ENCODE assay signal across 12 cellular contexts in genomic region chr6:36820700-36821580, GRCh38. TPM values are rescaled to one million over a fixed set of nuclear protein-coding genes. Genes with fewer than 3 reads are reported as not detected.
DNase-seq lines count a peak whose midpoint lies in the region; ATAC-seq, FAIRE-seq and TF ChIP-seq lines count a peak whose summit lies in the region.
"Had no signal": no experiment of that assay in that cellular context is flagged by ENCODE, and none has a peak within 500 bp of the region (broad histone marks: within the 10 kb centered on the region; RNA-seq: fewer than 3 reads in every experiment).

No MANE protein-coding gene starts in this region.

- peak overlapping the region; percentile 5 for H2AK9ac ChIP-seq in IMR-90 (replicated peaks; ENCODE audit: low read depth, low read length, poor library complexity)

- H3K9me3 Mint-ChIP-seq in astrocyte (ENCODE audit: unreplicated experiment): no peaks in the 10 kb centered on the region
- H3K9me3 Mint-ChIP-seq: natural killer cell treated with Interleukin-12 subunit alpha and Interleukin-12 subunit beta and Interleukin-15 and Interleukin-18, amount 100 ng/mL, for 72 hours had no signal

- peak overlapping the region; percentile 73 for H3K27ac Mint-ChIP-seq in astrocyte (ENCODE audit: unreplicated experiment)

- POLR2A ChIA-PET in IMR-90 (lab: Charles Lee; ENCODE audit: unreplicated experiment): no interaction called here

- CTCF ChIA-PET in IMR-90 (lab: Yijun Ruan, JAX): no interaction called here

- dilution Hi-C loops in IMR-90 (cut with HindIII; ENCODE audit: low sequenced_read_pairs, unreplicated experiment): no loop called here

- H2BK15ac ChIP-seq in IMR-90 (ENCODE audit: low read depth, low read length): no peak overlapping the region

- no peaks in the 10 kb centered on the region for H3K79me1 ChIP-seq in IMR-90 (ENCODE audit: low read depth in 1 of 2, low read length in 2 of 2)

- no peak overlapping the region for H3K4me3 ChIP-seq in IMR-90 (ENCODE audit: insufficient read depth, low read depth, low read length)
- no peak overlapping the region for H3K4me3 ChIP-seq in astrocyte (ENCODE audit: insufficient read depth, low read depth, low read length)

- H3K4me1 ChIP-seq in IMR-90 (ENCODE audit: control insufficient read depth, insufficient read depth, low read length) (peaks cover 5% of the 10 kb centered on the region), astrocyte (ENCODE audit: insufficient read depth, low read length) (peaks cover 10% of the 10 kb centered on the region)

- H2BK20ac ChIP-seq in IMR-90 (ENCODE audit: low read depth, low read length): no peak overlapping the region

- peak overlapping the region; percentile 12; the same call in 1 of the 2 replicates for H2AK5ac ChIP-seq in IMR-90 (ENCODE audit: low read depth, low read length)

- peak; percentile 88 for ATAC-seq in IMR-90 (ENCODE audit: low read depth)
- ATAC-seq in GM21825 (IDR thresholded peaks at IDR 0.05; ENCODE audit: unreplicated experiment): no peak
- ATAC-seq: natural killer cell treated with Interleukin-12 subunit alpha and Interleukin-12 subunit beta and Interleukin-15 and Interleukin-18, amount 100 ng/mL, for 72 hours had no signal

- H3K79me2 ChIP-seq in astrocyte (ENCODE audit: insufficient read depth, low read length): no peaks in the 10 kb centered on the region

- H4K20me1 ChIP-seq in IMR-90 (ENCODE audit: insufficient read depth, low read length): no peaks in the 10 kb centered on the region
- no peaks in the 10 kb centered on the region for H4K20me1 ChIP-seq in astrocyte (ENCODE audit: insufficient read depth, low read length)

- H2BK5ac ChIP-seq in IMR-90 (ENCODE audit: low read depth, low read length, poor library complexity, severe bottlenecking): no peak overlapping the region

- H3K4me3 Mint-ChIP-seq in astrocyte (ENCODE audit: unreplicated experiment): no peak overlapping the region
- H3K4me3 Mint-ChIP-seq: natural killer cell treated with Interleukin-12 subunit alpha and Interleukin-12 subunit beta and Interleukin-15 and Interleukin-18, amount 100 ng/mL, for 72 hours had no signal

- no peak overlapping the region for H3K56ac ChIP-seq in IMR-90 (ENCODE audit: extremely low read depth, insufficient read depth, low read length)

- intact Hi-C loops in IMR-90 (cut with micrococcal nuclease): no loop called here

- H3K27me3 ChIP-seq in IMR-90 (ENCODE audit: control insufficient read depth, insufficient read depth, low read length) (peaks cover 7% of the 10 kb centered on the region), astrocyte (ENCODE audit: insufficient read depth, low read length) (no peaks in the 10 kb centered on the region)

- no peak overlapping the region for H4K5ac ChIP-seq in IMR-90 (ENCODE audit: low read depth, low read length)

- H4K91ac ChIP-seq in IMR-90 (ENCODE audit: insufficient read depth, low read depth, low read length): no peak overlapping the region

- 31% methylated on average over 3 of the region's 12 CpGs; no CpG with 5 or more reads in 1 of the 2 experiments for WGBS in IMR-90 (ENCODE audit: extremely low coverage in 2 of 2, insufficient read length in 1 of 2), 2 experiments

- H4K8ac ChIP-seq in IMR-90 (ENCODE audit: low read depth in 2 of 2, low read length in 2 of 2): no peak overlapping the region

- no peak for TF ChIP-seq RAD21 in IMR-90 (IDR thresholded peaks at IDR 0.05; ENCODE audit: low read length)

- FAIRE-seq in astrocyte (lab: Jason Lieb, UNC): no peak

- TF ChIP-seq POLR2A in IMR-90 (IDR thresholded peaks at IDR 0.05; ENCODE audit: low read depth, low read length): no peak

- H3K36me3 Mint-ChIP-seq in astrocyte (ENCODE audit: low read depth, unreplicated experiment): peaks cover 4% of the 10 kb centered on the region
- H3K36me3 Mint-ChIP-seq: natural killer cell treated with Interleukin-12 subunit alpha and Interleukin-12 subunit beta and Interleukin-15 and Interleukin-18, amount 100 ng/mL, for 72 hours had no signal

- 0 out of 2 replicates have a peak overlapping the region, but pooled peaks have one; percentile 24 for H3K14ac ChIP-seq in IMR-90 (replicated peaks; ENCODE audit: low read depth, low read length)

- H2BK120ac ChIP-seq in IMR-90 (ENCODE audit: low read depth, low read length): no peak overlapping the region

- peak overlapping the region; percentile 37 for H2AFZ ChIP-seq in IMR-90 (replicated peaks; ENCODE audit: low read length, poor library complexity)
- no peak overlapping the region for H2AFZ ChIP-seq in astrocyte (ENCODE audit: low read depth, low read length)

- TF ChIP-seq CTCF in IMR-90 (conservative IDR thresholded peaks at IDR 0.05; ENCODE audit: low read depth, low read length): no peak
- TF ChIP-seq CTCF in astrocyte (IDR thresholded peaks at IDR 0.05; ENCODE audit: insufficient read depth, low read depth, low read length): no peak

- H3K36me3 ChIP-seq in IMR-90 (ENCODE audit: control insufficient read depth, insufficient read depth, low read length) (no peaks in the 10 kb centered on the region), astrocyte (ENCODE audit: insufficient read depth, low read length) (no peaks in the 10 kb centered on the region)

- H3K9me1 ChIP-seq in IMR-90 (ENCODE audit: insufficient read depth, low read length): peaks cover 5% of the 10 kb centered on the region; the same call in 1 of the 2 replicates

- no peaks in the 10 kb centered on the region for H3K9me3 ChIP-seq in IMR-90 (ENCODE audit: control insufficient read depth, insufficient read depth, low read length)
- H3K9me3 ChIP-seq in astrocyte (ENCODE audit: insufficient read depth, low read depth, low read length): no peaks in the 10 kb centered on the region

- no peak overlapping the region for H3K23ac ChIP-seq in IMR-90 (ENCODE audit: low read depth, low read length)

- H3K4me1 Mint-ChIP-seq in astrocyte (ENCODE audit: low read depth, unreplicated experiment): peaks cover 21% of the 10 kb centered on the region

- no peak overlapping the region for H3K9ac ChIP-seq in IMR-90 (ENCODE audit: low read depth, low read length)
- H3K9ac ChIP-seq in astrocyte (ENCODE audit: low read length): no peak overlapping the region

- peak; percentile 79 for DNase-seq in A172 (ENCODE audit: low spot score)
- DNase-seq in IMR-90: peak; percentile 64
- peak; percentile 51 for DNase-seq in astrocyte (ENCODE audit: low read depth)
- DNase-seq in iPS-NIHi7 (ENCODE audit: extremely low spot score): peak; percentile 67
- no peak for DNase-seq in NCI-H748 (lab: John Stamatoyannopoulos, UW; ENCODE audit: unreplicated experiment)
- DNase-seq in NCI-H1694 treated with DMSO at 0.1 percent for 48 hours (lab: John Stamatoyannopoulos, UW): no peak
- no peak for DNase-seq in NCI-H446 (lab: John Stamatoyannopoulos, UW)
- DNase-seq: activated CD4-positive, alpha-beta T cell treated with anti-CD3 and anti-CD28 coated beads, Interleukin-2, amount 50 U/mL, for 1 hour; NCI-H1105 treated with DMSO at 0.1 percent for 48 hours had no signal

- peaks cover 14% of the 10 kb centered on the region for H3K27me3 Mint-ChIP-seq in astrocyte (ENCODE audit: low read depth, unreplicated experiment)
- H3K27me3 Mint-ChIP-seq: natural killer cell treated with Interleukin-12 subunit alpha and Interleukin-12 subunit beta and Interleukin-15 and Interleukin-18, amount 100 ng/mL, for 72 hours had no signal

- no TSS peak for BruUV-seq in IMR-90 (replicated peaks; lab: Mats Ljungman, UMichigan)

- H3K18ac ChIP-seq in IMR-90 (ENCODE audit: low read depth, low read length): no peak overlapping the region

- in situ Hi-C loops in IMR-90 (cut with MboI; ENCODE audit: low sequenced_read_pairs): no loop called here

- H3K27ac ChIP-seq in IMR-90 (ENCODE audit: insufficient read depth, low read length) (no peak overlapping the region), astrocyte (ENCODE audit: low read depth, low read length) (no peak overlapping the region)
- H3K27ac ChIP-seq: RWPE1 had no signal

- no peak overlapping the region for H3K4ac ChIP-seq in IMR-90 (ENCODE audit: low read depth, low read length)

- no peak overlapping the region for H3K4me2 ChIP-seq in IMR-90 (ENCODE audit: low read depth, low read length)
- no peak overlapping the region for H3K4me2 ChIP-seq in astrocyte (ENCODE audit: low read length)

TF ChIP-seq in IMR-90, 13 proteins besides CTCF, POLR2A, EP300 and RAD21 (continues in another document):
- no peak for TF ChIP-seq MAZ (IDR thresholded peaks at IDR 0.05; ENCODE audit: borderline replicate concordance, low read depth, low read length)
- no peak for TF ChIP-seq MXI1 (IDR thresholded peaks at IDR 0.05; ENCODE audit: borderline replicate concordance, low read depth, low read length)
- TF ChIP-seq USF2 (IDR thresholded peaks at IDR 0.05; ENCODE audit: low read depth, low read length): no peak
- no peak for TF ChIP-seq NFE2L2 (IDR thresholded peaks at IDR 0.05; ENCODE audit: low read depth, low read length)
- TF ChIP-seq SMC3 (IDR thresholded peaks at IDR 0.05; ENCODE audit: low read depth, low read length): no peak
- TF ChIP-seq RFX5 (IDR thresholded peaks at IDR 0.05; ENCODE audit: low read depth, low read length): peak; percentile 85
- TF ChIP-seq CEBPB (IDR thresholded peaks at IDR 0.05; ENCODE audit: low read depth, low read length): no peak

RNA-seq across cellular contexts. Expression of gene CPNE5, which starts 18.3 kb away (rescaled TPM):
- total RNA-seq in A172 (2014; rRNA removed; shearing (Covaris generic)): 0.24 TPM in 1 of 2 replicates, not detected in the other
- total RNA-seq in IMR-90 (2012; rRNA removed) (not detected in 2 replicates), astrocyte (0.11 and 0.29 TPM in 2 replicates)
- 0.07 and 0.10 TPM in 2 replicates for polyA plus RNA-seq in IMR-90 (2012; rRNA removed)
- polyA plus RNA-seq in IMR-90 (2012; cell fraction: cytosol; rRNA removed): 0.03 and 0.05 TPM in 2 replicates
- 0.10 and 0.36 TPM in 2 replicates for polyA plus RNA-seq in IMR-90 (2012; cell fraction: nucleus; rRNA removed; ENCODE audit: low replicate concordance)

RNA-seq across cellular contexts. Expression of gene PPIL1, which starts 53.7 kb away (rescaled TPM):
- total RNA-seq in A172 (2014; rRNA removed; shearing (Covaris generic)): 64.3 and 71.7 TPM in 2 replicates
- total RNA-seq in IMR-90 (2012; rRNA removed) (50.5 and 58.4 TPM in 2 replicates), astrocyte (34.7 and 36.6 TPM in 2 replicates)
- 25.9 and 28.4 TPM in 2 replicates for polyA plus RNA-seq in IMR-90 (2012; rRNA removed)
- 14.4 and 17.5 TPM in 2 replicates for polyA plus RNA-seq in IMR-90 (2012; cell fraction: cytosol; rRNA removed)
- polyA plus RNA-seq in IMR-90 (2012; cell fraction: nucleus; rRNA removed; ENCODE audit: low replicate concordance): 2.7 and 7.9 TPM in 2 replicates

Comparison
In these comparisons a context has a peak if more than half of its experiments do, and no peak if none do; other contexts are left out.
1. DNase-seq: peak in A172 (single experiment), IMR-90 (single experiment), astrocyte (single experiment) and iPS-NIHi7 (single experiment); none in NCI-H748 (single experiment), NCI-H1694 treated with DMSO at 0.1 percent for 48 hours (single experiment) and NCI-H446 (0 of 2).